ENCODE assay signal across 23 cellular contexts in genomic region chr18:44828080-44828479, GRCh38.
DNase-seq lines count a peak whose midpoint lies in the region; FAIRE-seq and TF ChIP-seq lines count a peak whose summit lies in the region.
"Had no signal": no experiment of that assay in that cellular context is flagged by ENCODE, and none has a peak within 500 bp of the region (broad histone marks: within the 10 kb centered on the region; RNA-seq: fewer than 3 reads in every experiment).

No MANE protein-coding gene starts in this region.

- H3K4me1 Mint-ChIP-seq in glutamatergic neuron (ENCODE audit: low read depth, unreplicated experiment), result peaks cover 34% of the 10 kb centered on the region
- peaks cover 5% of the 10 kb centered on the region for H3K4me1 Mint-ChIP-seq in activated naive CD8-positive, alpha-beta T cell treated with anti-CD3 and anti-CD28 coated beads for 36 hours

- H3K36me3 Mint-ChIP-seq in glutamatergic neuron (ENCODE audit: unreplicated experiment), result no peaks in the 10 kb centered on the region
- no peaks in the 10 kb centered on the region for H3K36me3 Mint-ChIP-seq in activated naive CD8-positive, alpha-beta T cell treated with anti-CD3 and anti-CD28 coated beads for 36 hours
- H3K36me3 Mint-ChIP-seq: T-cell had no signal

- intact Hi-C loops in sigmoid colon (cut with DNase I), result loop anchor here (5.0 kb wide), 1 partner anchor 189 kb away; no protein-coding TSS in a partner anchor

- TF ChIP-seq CTCF in glutamatergic neuron (IDR thresholded peaks at IDR 0.05; ENCODE audit: partially characterized antibody, unreplicated experiment), result no peak
- TF ChIP-seq CTCF in sigmoid colon (IDR thresholded peaks at IDR 0.05), result no peak
- no peak for TF ChIP-seq CTCF in brain microvascular endothelial cell (IDR thresholded peaks at IDR 0.05; ENCODE audit: low read depth, low read length, missing control alignments)

- H3K27ac ChIP-seq in sigmoid colon (peak overlapping the region; percentile 75 to 84 (median 81)), brain microvascular endothelial cell (no peak overlapping the region)
- H3K27ac ChIP-seq: SJCRH30 had no signal

- H3K27ac Mint-ChIP-seq in glutamatergic neuron (ENCODE audit: unreplicated experiment), result peak overlapping the region; percentile 62
- no peak overlapping the region for H3K27ac Mint-ChIP-seq in activated naive CD8-positive, alpha-beta T cell treated with anti-CD3 and anti-CD28 coated beads for 36 hours
- H3K27ac Mint-ChIP-seq: activated naive CD8-positive, alpha-beta T cell treated with anti-CD3 and anti-CD28 coated beads, Interleukin-2, amount 50 U/mL, for 24 hours; effector memory CD8-positive, alpha-beta T cell; GM23338; progenitor cell of endocrine pancreas; T-cell had no signal

- peak; percentile 13 for FAIRE-seq in GM12891 (lab: Jason Lieb, UNC)
- FAIRE-seq: colon, GM18507, HTR-8/SVneo, islet of Langerhans had no signal

- no peaks in the 10 kb centered on the region for H3K9me3 ChIP-seq in sigmoid colon
- H3K9me3 ChIP-seq: lower lobe of right lung, SJCRH30 had no signal

- H3K4me1 ChIP-seq in sigmoid colon, result peaks cover 0 to 84% (median 72%) of the 10 kb centered on the region in 4 donors

- peaks cover 3% of the 10 kb centered on the region for H3K9me3 Mint-ChIP-seq in glutamatergic neuron (ENCODE audit: unreplicated experiment)
- no peaks in the 10 kb centered on the region for H3K9me3 Mint-ChIP-seq in activated naive CD8-positive, alpha-beta T cell treated with anti-CD3 and anti-CD28 coated beads for 36 hours
- H3K9me3 Mint-ChIP-seq: activated naive CD8-positive, alpha-beta T cell treated with anti-CD3 and anti-CD28 coated beads, Interleukin-2, amount 50 U/mL, for 24 hours; effector memory CD8-positive, alpha-beta T cell; GM23338; T-cell had no signal

- H3K4me3 Mint-ChIP-seq in glutamatergic neuron (ENCODE audit: unreplicated experiment), result peak overlapping the region; percentile 31
- no peak overlapping the region for H3K4me3 Mint-ChIP-seq in activated naive CD8-positive, alpha-beta T cell treated with anti-CD3 and anti-CD28 coated beads for 36 hours
- H3K4me3 Mint-ChIP-seq: activated naive CD8-positive, alpha-beta T cell treated with anti-CD3 and anti-CD28 coated beads, Interleukin-2, amount 50 U/mL, for 24 hours; effector memory CD8-positive, alpha-beta T cell; GM23338; T-cell had no signal

- H3K4me3 ChIP-seq in sigmoid colon, result no peak overlapping the region
- H3K4me3 ChIP-seq in brain microvascular endothelial cell (ENCODE audit: low read depth, low read length), result no peak overlapping the region
- H3K4me3 ChIP-seq: GM23338, lower lobe of right lung, SJCRH30 had no signal

- TF ChIP-seq POLR2A in GM12891 (IDR thresholded peaks at IDR 0.05; ENCODE audit: low read depth, low read length) (no peak), sigmoid colon (IDR thresholded peaks at IDR 0.05) (no peak)

- 96% methylated on average over 3 of the region's 3 CpGs for WGBS in sigmoid colon, 2 donors

- H3K36me3 ChIP-seq in sigmoid colon (no peaks in the 10 kb centered on the region), brain microvascular endothelial cell (replicated peaks) (no peaks in the 10 kb centered on the region)
- H3K36me3 ChIP-seq: lower lobe of right lung, SJCRH30 had no signal

- peaks cover 3% of the 10 kb centered on the region for H3K27me3 Mint-ChIP-seq in glutamatergic neuron (ENCODE audit: unreplicated experiment)
- peaks cover 24% of the 10 kb centered on the region for H3K27me3 Mint-ChIP-seq in activated naive CD8-positive, alpha-beta T cell treated with anti-CD3 and anti-CD28 coated beads for 36 hours
- H3K27me3 Mint-ChIP-seq: effector memory CD8-positive, alpha-beta T cell; progenitor cell of endocrine pancreas; T-cell had no signal

- H3K27me3 ChIP-seq in sigmoid colon, result no peaks in the 10 kb centered on the region
- H3K27me3 ChIP-seq in brain microvascular endothelial cell (replicated peaks), result no peaks in the 10 kb centered on the region
- H3K27me3 ChIP-seq: SJCRH30 had no signal

- no peak for TF ChIP-seq EP300 in sigmoid colon (IDR thresholded peaks at IDR 0.05)

- DNase-seq in GM12891 (ENCODE audit: insufficient read length, low spot score) (no peak), SK-MEL-5 (ENCODE audit: low read depth, low spot score) (peak; percentile 13), glutamatergic neuron (no peak), sigmoid colon (no peak), brain microvascular endothelial cell (no peak)
- no peak for DNase-seq in activated naive CD8-positive, alpha-beta T cell treated with anti-CD3 and anti-CD28 coated beads for 36 hours
- DNase-seq in activated CD8-positive, alpha-beta memory T cell treated with anti-CD3 and anti-CD28 coated beads, Interleukin-2, amount 50 U/mL, for 4 hours, result no peak
- DNase-seq: activated CD4-positive, alpha-beta T cell treated with anti-CD3 and anti-CD28 coated beads, Interleukin-2, amount 50 U/mL, for 48 hours; activated naive CD8-positive, alpha-beta T cell treated with anti-CD3 and anti-CD28 coated beads, Interleukin-2, amount 50 U/mL, for 24 hours; effector memory CD8-positive, alpha-beta T cell; GDM1; KG1; lower lobe of right lung; NCI-H1436; NCI-H524 treated with DMSO at 0.1 percent for 48 hours; SJCRH30; T-cell had no signal

- in situ Hi-C loops in SK-MEL-5 (cut with HindIII; ENCODE audit: low pct_unique_long_range_greater_than_20kb, low sequenced_read_pairs) (no loop called here), brain microvascular endothelial cell (cut with HindIII; ENCODE audit: low pct_ligation_motif_present, low sequenced_read_pairs) (no loop called here)

TF ChIP-seq in GM12891, 5 proteins besides CTCF, POLR2A, EP300 and RAD21:
- TF ChIP-seq SPI1 (IDR thresholded peaks at IDR 0.05; ENCODE audit: low read depth, low read length), result no peak
- TF ChIP-seq POLR2AphosphoS5 (IDR thresholded peaks at IDR 0.05; ENCODE audit: low read depth, low read length), result no peak
- no peak for TF ChIP-seq TAF1 (IDR thresholded peaks at IDR 0.05; ENCODE audit: low read depth, low read length)
- TF ChIP-seq POU2F2 (IDR thresholded peaks at IDR 0.05; ENCODE audit: low read depth, low read length), result no peak
- TF ChIP-seq PAX5 (IDR thresholded peaks at IDR 0.05; ENCODE audit: insufficient read depth, low read length, severe bottlenecking), result no peak
